In the genomic region with DNA sequence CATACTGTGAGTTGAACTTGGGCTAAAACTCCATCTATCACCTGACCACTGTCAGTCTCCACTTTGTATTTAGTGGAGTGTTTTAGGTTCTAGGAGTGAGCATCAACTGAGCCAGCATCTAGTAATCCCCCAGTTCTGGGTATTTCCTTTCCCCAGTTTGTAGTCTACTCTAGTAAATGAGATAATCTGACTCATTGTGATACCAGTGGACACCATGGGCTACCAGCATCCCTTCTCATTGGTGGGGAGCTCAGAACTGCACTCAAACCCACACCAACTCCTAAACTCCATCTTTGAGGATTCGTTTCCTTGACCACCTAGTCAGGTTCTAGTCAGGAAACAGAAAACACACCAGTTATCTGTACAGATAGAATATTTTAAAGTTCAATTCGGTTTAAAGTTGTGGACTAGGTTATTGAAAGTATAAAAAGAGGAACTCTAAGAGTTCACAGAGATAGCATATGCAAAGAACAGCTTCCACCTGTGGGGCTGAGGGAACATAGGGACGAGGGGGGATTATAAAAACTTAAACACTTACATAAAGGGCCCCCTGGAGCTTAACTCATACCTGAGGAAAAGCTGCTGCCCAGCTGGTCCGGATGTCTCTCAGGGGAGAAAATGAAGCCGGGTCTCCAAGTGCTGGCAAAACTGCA, we compare ENCODE assay signal across 9 cellular contexts.
DNase-seq lines count a peak whose midpoint lies in the region; ATAC-seq lines count a peak whose summit lies in the region.
"Had no signal": no experiment of that assay in that cellular context is flagged by ENCODE, and none has a peak within 500 bp of the region (broad histone marks: within the 10 kb centered on the region; RNA-seq: fewer than 3 reads in every experiment).

No MANE protein-coding gene starts in this region.

- no peak for DNase-seq in activated T-cell treated with anti-CD3 and anti-CD28 coated beads, Interleukin-2, amount 50 U/mL, for 24 hours
- no peak for DNase-seq in activated T-cell treated with anti-CD3 and anti-CD28 coated beads, Interleukin-2, amount 50 U/mL, for 48 hours
- DNase-seq in NCI-H226 (peak; percentile 19), NCI-H748 (lab: John Stamatoyannopoulos, UW; ENCODE audit: unreplicated experiment) (no peak), NCI-H1048 (lab: John Stamatoyannopoulos, UW) (no peak), COLO668 (lab: John Stamatoyannopoulos, UW; ENCODE audit: unreplicated experiment) (no peak)
- DNase-seq in stimulated activated naive CD8-positive, alpha-beta T cell treated with anti-CD3 and anti-CD28 coated beads, Interleukin-15, Interleukin-2, amounts not matched to agents 100 U/mL and 50 U/mL, for 24 hours, result no peak

- ATAC-seq in HG02759 (IDR thresholded peaks at IDR 0.05; ENCODE audit: unreplicated experiment), result peak; percentile 93
- peak; percentile 63 for ATAC-seq in stimulated activated naive CD8-positive, alpha-beta T cell treated with anti-CD3 and anti-CD28 coated beads, Interleukin-15, Interleukin-2, amounts not matched to agents 100 U/mL and 50 U/mL, for 24 hours

- H3K27me3 Mint-ChIP-seq in activated T-cell treated with anti-CD3 and anti-CD28 coated beads, Interleukin-2, amount 50 U/mL, for 24 hours, result no peaks in the 10 kb centered on the region

- H3K4me3 Mint-ChIP-seq in activated T-cell treated with anti-CD3 and anti-CD28 coated beads, Interleukin-2, amount 50 U/mL, for 24 hours, result no peak overlapping the region
- H3K4me3 Mint-ChIP-seq: neural crest cell had no signal

- peaks cover 74% of the 10 kb centered on the region for H3K36me3 Mint-ChIP-seq in activated T-cell treated with anti-CD3 and anti-CD28 coated beads, Interleukin-2, amount 50 U/mL, for 24 hours (ENCODE audit: low read depth)

- no peaks in the 10 kb centered on the region for H3K9me3 Mint-ChIP-seq in activated T-cell treated with anti-CD3 and anti-CD28 coated beads, Interleukin-2, amount 50 U/mL, for 24 hours
- H3K9me3 Mint-ChIP-seq: neural crest cell had no signal

- H3K27ac Mint-ChIP-seq in activated T-cell treated with anti-CD3 and anti-CD28 coated beads, Interleukin-2, amount 50 U/mL, for 24 hours, result peak overlapping the region; percentile 84

- H3K4me1 Mint-ChIP-seq in activated T-cell treated with anti-CD3 and anti-CD28 coated beads, Interleukin-2, amount 50 U/mL, for 24 hours (ENCODE audit: low read depth), result peaks cover 3% of the 10 kb centered on the region
- H3K4me1 Mint-ChIP-seq: neural crest cell had no signal
